2 cellular contexts compared by ENCODE assay signal in genomic region chr11:68651208-68651984, GRCh38.
TF ChIP-seq lines count a peak whose summit lies in the region.

No MANE protein-coding gene starts in this region.

TF ChIP-seq in A549, 52 proteins besides CTCF, POLR2A, EP300 and RAD21:
- TF ChIP-seq ATOH8 (CRISPR knock-in tag; IDR thresholded peaks at IDR 0.05; ENCODE audit: low read depth) (no peak), HOXB5 (CRISPR knock-in tag; IDR thresholded peaks at IDR 0.05) (no peak), EHF (CRISPR knock-in tag; IDR thresholded peaks at IDR 0.05) (no peak), SMC3 (IDR thresholded peaks at IDR 0.05) (no peak), CBX2 (IDR thresholded peaks at IDR 0.05; ENCODE audit: borderline replicate concordance, low read depth) (no peak), REST (IDR thresholded peaks at IDR 0.05) (no peak), ESRRA (IDR thresholded peaks at IDR 0.05; ENCODE audit: borderline replicate concordance, low read length) (no peak), USF2 (IDR thresholded peaks at IDR 0.05) (no peak), TP53 (CRISPR knock-in tag; IDR thresholded peaks at IDR 0.05) (no peak), CEBPB (IDR thresholded peaks at IDR 0.05) (no peak), KDM1A (IDR thresholded peaks at IDR 0.05; ENCODE audit: low read depth) (no peak), ZFP36 (IDR thresholded peaks at IDR 0.05; ENCODE audit: borderline replicate concordance, partially characterized antibody) (no peak), FOXS1 (CRISPR knock-in tag; IDR thresholded peaks at IDR 0.05) (no peak)

TF ChIP-seq in IMR-90, 13 proteins besides CTCF, POLR2A, EP300 and RAD21 (continued from another document):
- no peak for TF ChIP-seq ELK1 (IDR thresholded peaks at IDR 0.05; ENCODE audit: borderline replicate concordance, low read depth, low read length)
